Comparison of ENCODE assay signal across 25 cellular contexts in genomic region chr21:39705849-39706248, GRCh38. TPM values are rescaled to one million over a fixed set of nuclear protein-coding genes. Genes with fewer than 3 reads are reported as not detected.
DNase-seq lines count a peak whose midpoint lies in the region; ATAC-seq, FAIRE-seq and TF ChIP-seq lines count a peak whose summit lies in the region.
"Had no signal": no experiment of that assay in that cellular context is flagged by ENCODE, and none has a peak within 500 bp of the region (broad histone marks: within the 10 kb centered on the region; RNA-seq: fewer than 3 reads in every experiment).

No MANE protein-coding gene starts in this region.

- POLR2A ChIA-PET in A549 (lab: Yijun Ruan, JAX), result no interaction called here

- CTCF ChIA-PET in A549 (lab: Yijun Ruan, JAX), result interaction anchor here (1.2 to 16.0 kb wide), 4 partner anchors 11 to 263 kb away, joined by 3 to 176 read pairs (median 7); no protein-coding TSS in a partner anchor

- H3K4me1 ChIP-seq in A549, result no peaks in the 10 kb centered on the region
- H3K4me1 ChIP-seq: parathyroid adenoma, uterus had no signal

- no peak for ATAC-seq in A549
- ATAC-seq in GM21576 (IDR thresholded peaks at IDR 0.05; ENCODE audit: unreplicated experiment), result no peak
- no peak for ATAC-seq in GM21529 (IDR thresholded peaks at IDR 0.05; ENCODE audit: unreplicated experiment)
- no peak for ATAC-seq in sciatic nerve
- ATAC-seq: activated CD8-positive, alpha-beta T cell treated with anti-CD3 and anti-CD28 coated beads for 36 hours had no signal

- TF ChIP-seq CTCF in A549 (IDR thresholded peaks at IDR 0.05), result no peak
- peak; percentile 17 for TF ChIP-seq CTCF in C4-2B (conservative IDR thresholded peaks at IDR 0.05)
- peak; percentile 73 for TF ChIP-seq CTCF in VCaP (conservative IDR thresholded peaks at IDR 0.05)
- peak; percentile 18 for TF ChIP-seq CTCF in fibroblast of mammary gland (conservative IDR thresholded peaks at IDR 0.05; ENCODE audit: control insufficient read depth, insufficient read depth, low read depth, low read length)

- WGBS in A549 (ENCODE audit: missing lambda C conversion rate), result 26% methylated on average over 2 of the region's 2 CpGs

- DNase-seq in A549 (ENCODE audit: low read depth in 1 of 2, low spot score in 1 of 2) (no peak), fibroblast of mammary gland (ENCODE audit: low read depth) (no peak), SKM-1 (lab: John Stamatoyannopoulos, UW; ENCODE audit: unreplicated experiment) (no peak), sciatic nerve (ENCODE audit: low spot score) (no peak)
- DNase-seq: activated CD8-positive, alpha-beta T cell treated with anti-CD3 and anti-CD28 coated beads for 36 hours; activated T-cell treated with anti-CD3 and anti-CD28 coated beads, Interleukin-2, amount 50 U/mL, for 48 hours; AML-193; COR-L47; erythroblast; head of caudate nucleus; immature natural killer cell; naive B cell; NCI-H1417; NCI-H345; stimulated activated CD4-positive, alpha-beta T cell treated with anti-CD3 and anti-CD28 coated beads, Interleukin-2, amount 100 ng/mL, for 48 hours; uterus; WERI-Rb-1 had no signal

- no peaks in the 10 kb centered on the region for H3K9me3 ChIP-seq in A549
- H3K9me3 ChIP-seq: uterus had no signal

- FAIRE-seq in A549 (lab: Jason Lieb, UNC), result no peak

- no peak for TF ChIP-seq EP300 in A549 (IDR thresholded peaks at IDR 0.05)

- H3K27ac ChIP-seq in A549 (no peak overlapping the region), C4-2B (no peak overlapping the region), VCaP (no peak overlapping the region)
- H3K27ac ChIP-seq: KMS-11, parathyroid adenoma, uterus, WERI-Rb-1 had no signal

- TF ChIP-seq RAD21 in A549 (conservative IDR thresholded peaks at IDR 0.05 in 1 of 2, IDR thresholded peaks at IDR 0.05 in 1 of 2), result peak; percentile 28 to 39; a peak in 3 of 5 replicates

- H3K4me3 ChIP-seq in A549 (no peak overlapping the region), fibroblast of mammary gland (ENCODE audit: control insufficient read depth, low read depth, low read length) (no peak overlapping the region)
- H3K4me3 ChIP-seq: uterus had no signal

- H3K4me2 ChIP-seq in A549, result no peak overlapping the region
- H3K4me2 ChIP-seq: KMS-11 had no signal

- intact Hi-C loops in sciatic nerve (cut with DNase I), result no loop called here

- TF ChIP-seq POLR2A in A549 (IDR thresholded peaks at IDR 0.05; ENCODE audit: low read length), result no peak

TF ChIP-seq in A549, 52 proteins besides CTCF, POLR2A, EP300 and RAD21:
- TF ChIP-seq KDM5A (IDR thresholded peaks at IDR 0.05) (no peak), HOXB13 (CRISPR knock-in tag; IDR thresholded peaks at IDR 0.05; ENCODE audit: low read depth) (no peak), NPAS2 (CRISPR knock-in tag; IDR thresholded peaks at IDR 0.05; ENCODE audit: borderline replicate concordance) (no peak), GATA3 (IDR thresholded peaks at IDR 0.05; ENCODE audit: borderline replicate concordance) (no peak), TP53 (CRISPR knock-in tag; IDR thresholded peaks at IDR 0.05) (no peak), RCOR1 (IDR thresholded peaks at IDR 0.05; ENCODE audit: low read depth, low read length) (no peak), NFE2L2 (conservative IDR thresholded peaks at IDR 0.05; ENCODE audit: low read length) (no peak), ZNF302 (CRISPR knock-in tag; IDR thresholded peaks at IDR 0.05) (no peak), HMGXB4 (CRISPR knock-in tag; IDR thresholded peaks at IDR 0.05; ENCODE audit: borderline replicate concordance) (no peak), SMC3 (IDR thresholded peaks at IDR 0.05) (no peak), REST (IDR thresholded peaks at IDR 0.05) (no peak)
- TF ChIP-seq, protein P1, sequence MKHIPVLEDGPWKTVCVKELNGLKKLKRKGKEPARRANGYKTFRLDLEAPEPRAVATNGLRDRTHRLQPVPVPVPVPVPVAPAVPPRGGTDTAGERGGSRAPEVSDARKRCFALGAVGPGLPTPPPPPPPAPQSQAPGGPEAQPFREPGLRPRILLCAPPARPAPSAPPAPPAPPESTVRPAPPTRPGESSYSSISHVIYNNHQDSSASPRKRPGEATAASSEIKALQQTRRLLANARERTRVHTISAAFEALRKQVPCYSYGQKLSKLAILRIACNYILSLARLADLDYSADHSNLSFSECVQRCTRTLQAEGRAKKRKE (CRISPR knock-in tag; IDR thresholded peaks at IDR 0.05; ENCODE audit: low read depth), result no peak

RNA-seq across cellular contexts. Expression of gene IGSF5, which starts 39.1 kb away (rescaled TPM):
- polyA plus RNA-seq in A549 (2011; rRNA removed) (not detected in 2 replicates), A549 (2017; fragmentation: RNase III; extraction: RNeasy Plus Mini Kit Qiagen cat#74134 plus additional on column Dnase treatment) (not detected in 3 replicates)
- polyA plus RNA-seq in A549 (2012; cell fraction: cytosol; rRNA removed), result not detected in 2 replicates
- polyA plus RNA-seq in A549 (2012; cell fraction: nucleus; rRNA removed), result not detected in 2 replicates
- polyA minus RNA-seq in A549 (2011; rRNA and poly(A)+ RNA removed), result 0.54 TPM in 1 of 2 replicates, not detected in the other
- not detected for total RNA-seq in sciatic nerve
- total RNA-seq: activated CD8-positive, alpha-beta T cell treated with anti-CD3 and anti-CD28 coated beads for 36 hours; dermis microvascular lymphatic vessel endothelial cell; lung microvascular endothelial cell had no signal
- polyA plus RNA-seq: immature natural killer cell had no signal
